Comparison of ENCODE assay signal across 10 cellular contexts in genomic region chr20:32581839-32582658, GRCh38. TPM values are rescaled to one million over a fixed set of nuclear protein-coding genes. Genes with fewer than 3 reads are reported as not detected.
DNase-seq lines count a peak whose midpoint lies in the region; FAIRE-seq and TF ChIP-seq lines count a peak whose summit lies in the region.
"Had no signal": no experiment of that assay in that cellular context is flagged by ENCODE, and none has a peak within 500 bp of the region (broad histone marks: within the 10 kb centered on the region; RNA-seq: fewer than 3 reads in every experiment).

No MANE protein-coding gene starts in this region.

- no peaks in the 10 kb centered on the region for H3K36me3 ChIP-seq in osteoblast (ENCODE audit: insufficient read depth, low read length)

- H3K4me1 ChIP-seq in osteoblast (ENCODE audit: insufficient read depth, low read length), result no peaks in the 10 kb centered on the region

- no peak overlapping the region for H3K4me2 ChIP-seq in osteoblast (ENCODE audit: insufficient read depth, low read length)

- H3K27me3 ChIP-seq in osteoblast (ENCODE audit: insufficient read depth, low read length), result peaks cover 17% of the 10 kb centered on the region

- H2AFZ ChIP-seq in osteoblast (ENCODE audit: low read length), result no peak overlapping the region

- peak overlapping the region; percentile 29 for H3K27ac ChIP-seq in cingulate gyrus (ENCODE audit: low read depth, low read length)
- H3K27ac ChIP-seq in osteoblast (ENCODE audit: low read depth, low read length), result no peak overlapping the region

- TF ChIP-seq CTCF in osteoblast (IDR thresholded peaks at IDR 0.05; ENCODE audit: extremely low read depth, low read depth, low read length), result no peak

- FAIRE-seq in RCC 7860 (lab: Jason Lieb, UNC), result no peak

- H3K79me2 ChIP-seq in osteoblast (ENCODE audit: insufficient read depth, low read length), result no peaks in the 10 kb centered on the region

- H3K4me3 ChIP-seq in osteoblast (ENCODE audit: insufficient read depth, low read length), result no peak overlapping the region

- no peaks in the 10 kb centered on the region for H4K20me1 ChIP-seq in osteoblast (ENCODE audit: insufficient read depth, low read length)

- DNase-seq in NCI-H1092 treated with DMSO at 0.1 percent for 48 hours (lab: John Stamatoyannopoulos, UW), result peak; percentile 40
- DNase-seq in NCI-H1092 (lab: John Stamatoyannopoulos, UW), result no peak
- DNase-seq in NCI-H128 (lab: John Stamatoyannopoulos, UW; ENCODE audit: unreplicated experiment), result peak; percentile 14
- peak; percentile 71 for DNase-seq in osteoblast (ENCODE audit: insufficient read length, low spot score, missing footprints)
- DNase-seq in NCI-H2196 treated with DMSO at 0.1 percent for 48 hours (lab: John Stamatoyannopoulos, UW; ENCODE audit: unreplicated experiment), result no peak
- no peak for DNase-seq in RCC 7860 (ENCODE audit: low spot score)
- DNase-seq in NCI-H1694 treated with DMSO at 0.1 percent for 48 hours (lab: John Stamatoyannopoulos, UW), result no peak
- DNase-seq: activated CD8-positive, alpha-beta memory T cell treated with anti-CD3 and anti-CD28 coated beads, Interleukin-2, amount 50 U/mL, for 4 hours; SIG-M5 had no signal

- no peaks in the 10 kb centered on the region for H3K9me3 ChIP-seq in osteoblast (ENCODE audit: low read depth, low read length)

RNA-seq across cellular contexts. Expression of gene NOL4L, which starts 3.1 kb away (rescaled TPM):
- 5.9 and 6.2 TPM in 2 replicates for total RNA-seq in osteoblast

Comparison
In these comparisons a context has a peak if more than half of its experiments do, and no peak if none do; other contexts are left out.
1. DNase-seq: peak in NCI-H1092 treated with DMSO at 0.1 percent for 48 hours (single experiment), NCI-H128 (single experiment) and osteoblast (single experiment); none in NCI-H1092 (single experiment), NCI-H2196 treated with DMSO at 0.1 percent for 48 hours (single experiment), RCC 7860 (single experiment) and NCI-H1694 treated with DMSO at 0.1 percent for 48 hours (single experiment).